1 cellular context compared by ENCODE assay signal in the genomic region with DNA sequence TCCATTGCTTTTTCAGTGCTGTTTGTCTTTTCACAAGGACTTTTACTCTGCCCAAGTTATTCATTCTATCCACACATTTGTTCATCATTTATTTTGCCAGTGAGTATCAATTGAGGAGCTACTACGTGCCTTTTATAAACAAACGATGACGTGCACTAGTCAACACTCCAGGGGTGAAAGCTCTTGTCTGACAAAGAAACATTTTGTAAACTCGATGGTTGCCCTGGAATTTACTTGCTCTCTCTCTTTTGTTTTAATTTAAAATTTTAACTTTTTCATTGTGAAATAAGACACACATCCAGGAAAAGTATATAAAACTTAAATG.
TF ChIP-seq lines count a peak whose summit lies in the region.

No MANE protein-coding gene starts in this region.

TF ChIP-seq in GM12891, 5 proteins besides CTCF, POLR2A, EP300 and RAD21 (continued from another document):
- TF ChIP-seq POLR2AphosphoS5 (IDR thresholded peaks at IDR 0.05; ENCODE audit: low read depth, low read length), result no peak
- no peak for TF ChIP-seq TAF1 (IDR thresholded peaks at IDR 0.05; ENCODE audit: low read depth, low read length)
- TF ChIP-seq SPI1 (IDR thresholded peaks at IDR 0.05; ENCODE audit: low read depth, low read length), result no peak
- TF ChIP-seq POU2F2 (IDR thresholded peaks at IDR 0.05; ENCODE audit: low read depth, low read length), result no peak
